8 cellular contexts compared by ENCODE assay signal in genomic region chr11:34174411-34175041, GRCh38.
DNase-seq lines count a peak whose midpoint lies in the region; ATAC-seq and TF ChIP-seq lines count a peak whose summit lies in the region.

No MANE protein-coding gene starts in this region.

- DNase-seq in DMS114 treated with DMSO at 0.1 percent for 48 hours (lab: John Stamatoyannopoulos, UW; ENCODE audit: unreplicated experiment) (peak; percentile 14), HuH-7 (ENCODE audit: low spot score) (peak; percentile 84), Panc1 (ENCODE audit: low read depth, low spot score) (peak; percentile 32), fibroblast of the conjunctiva (ENCODE audit: low read depth) (peak; percentile 47), neural crest cell (ENCODE audit: low read depth, low spot score) (peak; percentile 88), stomach (peak; percentile 86)
- DNase-seq in activated T-helper 1 cell treated with anti-CD3 and anti-CD28 coated beads, Interleukin-2, amount 50 U/mL, for 16 hours (ENCODE audit: low read depth in 1 of 2, low spot score in 1 of 2), result peak; percentile 63 to 65

- no peaks in the 10 kb centered on the region for H3K27me3 ChIP-seq in Panc1 (ENCODE audit: control insufficient read depth, insufficient read depth, low read length)
- H3K27me3 ChIP-seq in stomach, result peaks cover 0 to 8% (median 7%) of the 10 kb centered on the region in 3 donors

- TF ChIP-seq CTCF in Panc1 (IDR thresholded peaks at IDR 0.05), result peak; percentile 99
- TF ChIP-seq CTCF in neural crest cell (conservative IDR thresholded peaks at IDR 0.05), result peak; percentile 93
- peak in 5 of 7 experiments; percentile 84 to 96 (median 87) for TF ChIP-seq CTCF in stomach (IDR thresholded peaks at IDR 0.05)

- TF ChIP-seq POLR2A in stomach (IDR thresholded peaks at IDR 0.05), result no peak

- WGBS in stomach, 5 donors, result 10 to 29% (median 14%) methylated on average over 12 to 33 of the region's 33 CpGs

- TF ChIP-seq EP300 in stomach (IDR thresholded peaks at IDR 0.05), result no peak

- ATAC-seq in GM21447 (IDR thresholded peaks at IDR 0.05; ENCODE audit: unreplicated experiment) (peak; percentile 72), Panc1 (peak; percentile 99)

- H3K27ac Mint-ChIP-seq in neural crest cell (ENCODE audit: unreplicated experiment), result no peak overlapping the region

- H3K9me3 Mint-ChIP-seq in neural crest cell, result no peaks in the 10 kb centered on the region

- no TSS peak for BruUV-seq in Panc1 (replicated peaks; lab: Mats Ljungman, UMichigan)

- no peaks in the 10 kb centered on the region for H3K27me3 Mint-ChIP-seq in neural crest cell (ENCODE audit: low read depth)

- no peaks in the 10 kb centered on the region for H3K36me3 Mint-ChIP-seq in neural crest cell (ENCODE audit: low read depth)

- H3K27ac ChIP-seq in Panc1 (ENCODE audit: low read length) (peak overlapping the region; percentile 52), stomach (peak overlapping the region in 1 of 5 donors; percentile 51)

- H3K36me3 ChIP-seq in Panc1 (ENCODE audit: control insufficient read depth, insufficient read depth, low read length) (no peaks in the 10 kb centered on the region; the same call in 1 of the 2 replicates), stomach (peaks cover 0 to 7% (median 3%) of the 10 kb centered on the region in 4 donors)

- CTCF ChIA-PET in Panc1 (lab: Charles Lee), result interaction anchor here (0.5 to 1.9 kb wide), 20 partner anchors 15 to 353 kb away, joined by 3 to 24 read pairs (median 4); partner anchors contain the start of gene ABTB2

- intact Hi-C loops in Panc1 (cut with micrococcal nuclease; ENCODE audit: unreplicated experiment) (loop anchor here (1.0 kb wide), 1 partner anchor 185 kb away; no protein-coding TSS in a partner anchor), stomach (cut with DNase I; ENCODE audit: low total_unique reads) (loop anchor here (5.0 kb wide), 1 partner anchor 188 kb away; no protein-coding TSS in a partner anchor)

- peaks cover 13% of the 10 kb centered on the region for H3K4me1 Mint-ChIP-seq in neural crest cell

- in situ Hi-C loops in Panc1 (cut with HindIII; ENCODE audit: low pct_unique_long_range_greater_than_20kb, low sequenced_read_pairs), result no loop called here

- peaks cover 18% of the 10 kb centered on the region for H3K4me1 ChIP-seq in Panc1 (ENCODE audit: control insufficient read depth, insufficient read depth, low read length)
- peaks cover 0 to 22% (median 14%) of the 10 kb centered on the region in 4 donors for H3K4me1 ChIP-seq in stomach

- H3K9me3 ChIP-seq in Panc1 (ENCODE audit: control insufficient read depth, insufficient read depth, low read depth, low read length) (no peaks in the 10 kb centered on the region), stomach (no peaks in the 10 kb centered on the region)

- H3K4me3 ChIP-seq in Panc1 (ENCODE audit: low read depth in 2 of 2, low read length in 2 of 2) (peak overlapping the region; percentile 29 to 50), stomach (peak overlapping the region; percentile 27 to 37 (median 29))

- POLR2A ChIA-PET in Panc1 (lab: Charles Lee), result interaction anchor here (0.7 kb wide), 2 partner anchors 48 to 76 kb away, joined by 7 to 15 read pairs; no protein-coding TSS in a partner anchor

- H3K4me3 Mint-ChIP-seq in neural crest cell, result peak overlapping the region; percentile 54

Comparison
In these comparisons a context has a peak if more than half of its experiments do, and no peak if none do; other contexts are left out.
1. DNase-seq: peak in every context shown above with its lines; median percentile 88 in neural crest cell; 86 in stomach; 84 in HuH-7; 64 in activated T-helper 1 cell treated with anti-CD3 and anti-CD28 coated beads, Interleukin-2, amount 50 U/mL, for 16 hours; 47 in fibroblast of the conjunctiva; 32 in Panc1; 14 in DMS114 treated with DMSO at 0.1 percent for 48 hours.